In the genomic region with DNA sequence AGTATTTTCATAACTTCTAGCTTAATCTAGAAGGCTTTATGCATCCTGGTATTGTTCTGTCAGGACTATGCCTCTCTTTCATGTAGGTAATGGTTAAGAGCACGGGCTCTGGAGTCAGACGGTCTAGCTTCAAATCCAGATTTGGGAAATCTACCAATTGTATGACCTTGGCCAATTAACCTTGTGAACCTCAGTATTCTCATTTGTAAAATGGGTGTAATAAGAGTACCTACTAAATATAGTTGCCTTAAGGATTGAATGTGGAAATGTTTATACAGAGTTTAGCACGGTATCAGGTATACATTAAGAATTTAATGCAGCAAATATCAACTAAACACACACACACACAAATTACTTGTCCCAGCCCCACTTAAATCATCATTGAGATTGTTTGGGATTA, we compare ENCODE assay signal across 2 cellular contexts.
TF ChIP-seq lines count a peak whose summit lies in the region.

No MANE protein-coding gene starts in this region.

TF ChIP-seq in SK-N-SH, 30 proteins besides CTCF, POLR2A, EP300 and RAD21 (continued from another document):
- TF ChIP-seq ZBTB33 (IDR thresholded peaks at IDR 0.05; ENCODE audit: borderline replicate concordance, low read depth) (no peak), GATA2 (CRISPR knock-in tag; IDR thresholded peaks at IDR 0.05) (no peak), USF2 (IDR thresholded peaks at IDR 0.05; ENCODE audit: borderline replicate concordance, low read depth, low read length) (no peak), NFIC (IDR thresholded peaks at IDR 0.05; ENCODE audit: borderline replicate concordance) (no peak), POLR2AphosphoS5 (IDR thresholded peaks at IDR 0.05; ENCODE audit: low read depth, low read length) (no peak), REST (IDR thresholded peaks at IDR 0.05; ENCODE audit: low read depth, low read length) (no peak), MEF2A (IDR thresholded peaks at IDR 0.05; ENCODE audit: borderline replicate concordance, low read depth) (no peak), RCOR1 (IDR thresholded peaks at IDR 0.05; ENCODE audit: low read length) (no peak), SMC3 (IDR thresholded peaks at IDR 0.05; ENCODE audit: low read depth, low read length) (no peak), MXI1 (IDR thresholded peaks at IDR 0.05; ENCODE audit: low read depth, low read length) (no peak), RFX5 (IDR thresholded peaks at IDR 0.05; ENCODE audit: low read length) (no peak), EZH2phosphoT487 (IDR thresholded peaks at IDR 0.05; ENCODE audit: borderline replicate concordance, low read depth) (no peak), TAF1 (IDR thresholded peaks at IDR 0.05; ENCODE audit: borderline replicate concordance, low read depth, low read length) (no peak), ELF1 (IDR thresholded peaks at IDR 0.05) (no peak)
- TF ChIP-seq, protein P1, sequence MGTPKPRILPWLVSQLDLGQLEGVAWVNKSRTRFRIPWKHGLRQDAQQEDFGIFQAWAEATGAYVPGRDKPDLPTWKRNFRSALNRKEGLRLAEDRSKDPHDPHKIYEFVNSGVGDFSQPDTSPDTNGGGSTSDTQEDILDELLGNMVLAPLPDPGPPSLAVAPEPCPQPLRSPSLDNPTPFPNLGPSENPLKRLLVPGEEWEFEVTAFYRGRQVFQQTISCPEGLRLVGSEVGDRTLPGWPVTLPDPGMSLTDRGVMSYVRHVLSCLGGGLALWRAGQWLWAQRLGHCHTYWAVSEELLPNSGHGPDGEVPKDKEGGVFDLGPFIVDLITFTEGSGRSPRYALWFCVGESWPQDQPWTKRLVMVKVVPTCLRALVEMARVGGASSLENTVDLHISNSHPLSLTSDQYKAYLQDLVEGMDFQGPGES (IDR thresholded peaks at IDR 0.05; ENCODE audit: low read depth, low read length), result no peak
- TF ChIP-seq, protein P2, sequence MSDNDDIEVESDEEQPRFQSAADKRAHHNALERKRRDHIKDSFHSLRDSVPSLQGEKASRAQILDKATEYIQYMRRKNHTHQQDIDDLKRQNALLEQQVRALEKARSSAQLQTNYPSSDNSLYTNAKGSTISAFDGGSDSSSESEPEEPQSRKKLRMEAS (IDR thresholded peaks at IDR 0.05; ENCODE audit: low read depth), result no peak

TF ChIP-seq in SK-N-SH treated with all-trans-retinoic acid at 6 μM for 48 hours, 23 proteins besides CTCF, POLR2A, EP300 and RAD21 (continued from another document):
- TF ChIP-seq, protein P3, sequence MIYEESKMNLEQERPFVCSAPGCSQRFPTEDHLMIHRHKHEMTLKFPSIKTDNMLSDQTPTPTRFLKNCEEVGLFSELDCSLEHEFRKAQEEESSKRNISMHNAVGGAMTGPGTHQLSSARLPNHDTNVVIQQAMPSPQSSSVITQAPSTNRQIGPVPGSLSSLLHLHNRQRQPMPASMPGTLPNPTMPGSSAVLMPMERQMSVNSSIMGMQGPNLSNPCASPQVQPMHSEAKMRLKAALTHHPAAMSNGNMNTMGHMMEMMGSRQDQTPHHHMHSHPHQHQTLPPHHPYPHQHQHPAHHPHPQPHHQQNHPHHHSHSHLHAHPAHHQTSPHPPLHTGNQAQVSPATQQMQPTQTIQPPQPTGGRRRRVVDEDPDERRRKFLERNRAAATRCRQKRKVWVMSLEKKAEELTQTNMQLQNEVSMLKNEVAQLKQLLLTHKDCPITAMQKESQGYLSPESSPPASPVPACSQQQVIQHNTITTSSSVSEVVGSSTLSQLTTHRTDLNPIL (CRISPR knock-in tag; IDR thresholded peaks at IDR 0.05; ENCODE audit: low read depth), result no peak
- no peak for TF ChIP-seq ISL1 (CRISPR knock-in tag; IDR thresholded peaks at IDR 0.05)
